ENCODE assay signal across 18 cellular contexts in genomic region chr6:16103708-16104107, GRCh38.
"Had no signal": no experiment of that assay in that cellular context is flagged by ENCODE, and none has a peak within 500 bp of the region (broad histone marks: within the 10 kb centered on the region; RNA-seq: fewer than 3 reads in every experiment).

No MANE protein-coding gene starts in this region.

- H3K27me3 ChIP-seq: brain microvascular endothelial cell, esophagus muscularis mucosa, heart left ventricle, pancreas, thyroid gland had no signal

- H3K36me3 ChIP-seq: brain microvascular endothelial cell, esophagus muscularis mucosa, heart left ventricle, lower lobe of right lung, pancreas, thyroid gland had no signal

- H3K4me1 Mint-ChIP-seq: activated naive CD8-positive, alpha-beta T cell treated with anti-CD3 and anti-CD28 coated beads for 36 hours; immature natural killer cell had no signal

- H3K36me3 Mint-ChIP-seq: mesothelial cell of epicardium had no signal

- H3K27me3 Mint-ChIP-seq: activated naive CD8-positive, alpha-beta T cell treated with anti-CD3 and anti-CD28 coated beads for 36 hours; stimulated activated naive B cell treated with anti-CD40 and anti-IgM and Interleukin-4, amounts not matched to agents 10 μg/mL and 1 μg/mL and 100 μg/mL, for 72 hours had no signal

- H3K4me3 ChIP-seq: esophagus muscularis mucosa, heart left ventricle, lower lobe of right lung, pancreas, thyroid gland had no signal

- DNase-seq: activated CD4-positive, alpha-beta T cell treated with anti-CD3 and anti-CD28 coated beads, Interleukin-2, amount 50 U/mL, for 1 hour; activated naive CD8-positive, alpha-beta T cell treated with anti-CD3 and anti-CD28 coated beads for 36 hours; amygdala; brain microvascular endothelial cell; cortex of kidney; effector CD4-positive, alpha-beta T cell; foreskin melanocyte; heart left ventricle; immature natural killer cell; lower lobe of right lung; pancreas; stimulated activated CD4-positive, alpha-beta T cell treated with anti-CD3 and anti-CD28 coated beads, Interleukin-2, amount 100 ng/mL, for 48 hours; stimulated activated naive B cell treated with anti-CD40 and anti-IgM and Interleukin-4, amounts not matched to agents 10 μg/mL and 1 μg/mL and 100 μg/mL, for 72 hours; thyroid gland had no signal

- ATAC-seq: activated CD4-positive, CD25-positive, alpha-beta regulatory T cell treated with anti-CD3 and anti-CD28 coated beads, Interleukin-2, amount 50 U/mL, for 24 hours; heart left ventricle; lower lobe of right lung; pancreas; stimulated activated naive B cell treated with anti-CD40 and anti-IgM and Interleukin-4, amounts not matched to agents 10 μg/mL and 1 μg/mL and 100 μg/mL, for 72 hours had no signal

- H3K4me3 Mint-ChIP-seq: activated naive CD8-positive, alpha-beta T cell treated with anti-CD3 and anti-CD28 coated beads for 36 hours; activated T-helper 1 cell treated with anti-CD3 and anti-CD28 coated beads, Interleukin-12 subunit alpha, Interleukin-12 subunit beta, Interleukin-2, Interleukin-4 antibody, amounts not matched to agents 30 ng/mL and 10 ng/mL and 1 ng/mL, durations not matched to agents 14 hours and 24 hours and 36 hours; immature natural killer cell; mesothelial cell of epicardium; stimulated activated naive B cell treated with anti-CD40 and anti-IgM and Interleukin-4, amounts not matched to agents 10 μg/mL and 1 μg/mL and 100 μg/mL, for 72 hours had no signal

- H3K27ac Mint-ChIP-seq: activated naive CD8-positive, alpha-beta T cell treated with anti-CD3 and anti-CD28 coated beads for 36 hours; activated T-helper 1 cell treated with anti-CD3 and anti-CD28 coated beads, Interleukin-12 subunit alpha, Interleukin-12 subunit beta, Interleukin-2, Interleukin-4 antibody, amounts not matched to agents 30 ng/mL and 10 ng/mL and 1 ng/mL, durations not matched to agents 14 hours and 24 hours and 36 hours; immature natural killer cell; mesothelial cell of epicardium; stimulated activated naive B cell treated with anti-CD40 and anti-IgM and Interleukin-4, amounts not matched to agents 10 μg/mL and 1 μg/mL and 100 μg/mL, for 72 hours had no signal
